Comparison of ENCODE assay signal across 13 cellular contexts in the genomic region with DNA sequence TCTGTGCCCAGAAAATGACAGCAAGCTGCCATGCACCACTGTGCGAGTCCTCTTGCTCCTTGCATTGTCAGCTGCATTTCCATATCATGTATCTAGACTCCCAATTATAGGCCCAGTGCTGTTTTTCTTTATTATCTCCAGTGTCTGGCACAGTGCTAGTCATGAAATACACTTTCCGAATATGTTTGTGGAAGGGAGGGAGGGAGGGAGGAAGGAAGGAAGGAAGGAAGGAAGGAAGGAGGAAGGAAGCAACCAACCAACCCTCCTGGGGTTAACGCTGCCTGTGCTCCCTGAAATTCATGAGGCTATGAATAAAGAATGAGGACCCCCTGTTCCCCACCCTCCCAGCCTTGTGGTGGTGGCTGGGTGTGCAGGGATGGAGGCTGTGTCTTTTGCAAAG. TPM values are rescaled to one million over a fixed set of nuclear protein-coding genes. Genes with fewer than 3 reads are reported as not detected.
"Had no signal": no experiment of that assay in that cellular context is flagged by ENCODE, and none has a peak within 500 bp of the region (broad histone marks: within the 10 kb centered on the region; RNA-seq: fewer than 3 reads in every experiment).

No MANE protein-coding gene starts in this region.

RNA-seq across cellular contexts. Expression of gene TUBA3C, which starts 8.3 kb away (rescaled TPM):
- total RNA-seq: stomach, subcutaneous adipose tissue, suprapubic skin, temporal lobe, thoracic aorta, tibial nerve, transverse colon, upper lobe of left lung, upper lobe of right lung, ureter, urinary bladder, uterus, vagina had no signal
